ENCODE assay signal across 40 cellular contexts in genomic region chr3:179281825-179282224, GRCh38.
"Had no signal": no experiment of that assay in that cellular context is flagged by ENCODE, and none has a peak within 500 bp of the region (broad histone marks: within the 10 kb centered on the region; RNA-seq: fewer than 3 reads in every experiment).

No MANE protein-coding gene starts in this region.

- H3K4me3 Mint-ChIP-seq: activated naive CD4-positive, alpha-beta T cell treated with anti-CD3 and anti-CD28 coated beads for 36 hours; activated naive CD4-positive, alpha-beta T cell treated with anti-CD3 and anti-CD28 coated beads, Interleukin-2, amount 10 ng/mL, durations not matched to agents 7 days and 5 days; activated naive CD4-positive, alpha-beta T cell treated with anti-CD3 and anti-CD28 coated beads, Interleukin-2, amount 50 U/mL, for 24 hours; activated naive CD8-positive, alpha-beta T cell; activated naive CD8-positive, alpha-beta T cell treated with anti-CD3 and anti-CD28 coated beads for 36 hours; activated naive CD8-positive, alpha-beta T cell treated with anti-CD3 and anti-CD28 coated beads, Interleukin-2, amount 10 ng/mL, durations not matched to agents 7 days and 5 days; activated naive CD8-positive, alpha-beta T cell treated with anti-CD3 and anti-CD28 coated beads, Interleukin-2, amount 50 U/mL, for 24 hours; activated T-cell treated with anti-CD3 and anti-CD28 coated beads, Interleukin-2, amount 50 U/mL, for 24 hours; activated T-cell treated with anti-CD3 and anti-CD28 coated beads, Interleukin-2, amount 50 U/mL, for 4 hours; activated T-cell treated with anti-CD3 and anti-CD28 coated beads, Interleukin-2, amount 50 U/mL, for 72 hours; activated T-helper 1 cell treated with anti-CD3 and anti-CD28 coated beads, Interleukin-12 subunit alpha, Interleukin-12 subunit beta, Interleukin-2, Interleukin-4 antibody, amounts not matched to agents 30 ng/mL and 10 ng/mL and 1 ng/mL, durations not matched to agents 14 hours and 24 hours and 36 hours; activated T-helper 17 cell treated with anti-CD3 and anti-CD28 coated beads, Interleukin-2, amount 50 U/mL, for 72 hours; brain; central memory CD8-positive, alpha-beta T cell had no signal

- H3K27me3 Mint-ChIP-seq: activated naive CD8-positive, alpha-beta T cell treated with anti-CD3 and anti-CD28 coated beads, Interleukin-2, amount 50 U/mL, for 24 hours; brain had no signal

- FAIRE-seq: astrocyte, bronchial epithelial cell had no signal

- H3K4me3 ChIP-seq: adrenal gland, ascending aorta, body of pancreas, breast epithelium, cardiac muscle cell had no signal

- H3K4me1 ChIP-seq: adrenal gland, ascending aorta, body of pancreas, breast epithelium had no signal

- H3K9me3 ChIP-seq: adrenal gland, ascending aorta, body of pancreas, breast epithelium had no signal

- H3K27me3 ChIP-seq: adrenal gland, ascending aorta, body of pancreas, brain microvascular endothelial cell, breast epithelium, cardiac muscle cell had no signal

- H3K27ac ChIP-seq: adrenal gland, ascending aorta, body of pancreas, brain microvascular endothelial cell, breast epithelium, cardiac muscle cell had no signal

- ATAC-seq: activated naive CD4-positive, alpha-beta T cell treated with anti-CD3 and anti-CD28 coated beads, Interleukin-2, amount 50 U/mL, for 72 hours; activated naive CD8-positive, alpha-beta T cell treated with anti-CD3 and anti-CD28 coated beads, Interleukin-2, amount 50 U/mL, for 24 hours; activated T-cell treated with anti-CD3 and anti-CD28 coated beads, Interleukin-2, amount 50 U/mL, for 4 hours; activated T-cell treated with anti-CD3 and anti-CD28 coated beads, Interleukin-2, amount 50 U/mL, for 72 hours; activated T-helper 17 cell treated with anti-CD3 and anti-CD28 coated beads, Interleukin-2, amount 50 U/mL, for 72 hours; body of pancreas had no signal

- H3K36me3 Mint-ChIP-seq: activated naive CD4-positive, alpha-beta T cell treated with anti-CD3 and anti-CD28 coated beads, Interleukin-2, amount 10 ng/mL, durations not matched to agents 7 days and 5 days; activated naive CD4-positive, alpha-beta T cell treated with anti-CD3 and anti-CD28 coated beads, Interleukin-2, amount 50 U/mL, for 24 hours; activated naive CD4-positive, alpha-beta T cell treated with anti-CD3 and anti-CD28 coated beads, Interleukin-2, amount 50 U/mL, for 72 hours; activated naive CD8-positive, alpha-beta T cell; activated naive CD8-positive, alpha-beta T cell treated with anti-CD3 and anti-CD28 coated beads for 36 hours; activated naive CD8-positive, alpha-beta T cell treated with anti-CD3 and anti-CD28 coated beads, Interleukin-2, amount 10 ng/mL, durations not matched to agents 7 days and 5 days; brain had no signal

- H3K27ac Mint-ChIP-seq: activated naive CD4-positive, alpha-beta T cell treated with anti-CD3 and anti-CD28 coated beads for 36 hours; activated naive CD4-positive, alpha-beta T cell treated with anti-CD3 and anti-CD28 coated beads, Interleukin-2, amount 10 ng/mL, durations not matched to agents 7 days and 5 days; activated naive CD4-positive, alpha-beta T cell treated with anti-CD3 and anti-CD28 coated beads, Interleukin-2, amount 50 U/mL, for 24 hours; activated naive CD4-positive, alpha-beta T cell treated with anti-CD3 and anti-CD28 coated beads, Interleukin-2, amount 50 U/mL, for 72 hours; activated naive CD8-positive, alpha-beta T cell; activated naive CD8-positive, alpha-beta T cell treated with anti-CD3 and anti-CD28 coated beads for 36 hours; activated naive CD8-positive, alpha-beta T cell treated with anti-CD3 and anti-CD28 coated beads, Interleukin-2, amount 10 ng/mL, durations not matched to agents 7 days and 5 days; activated naive CD8-positive, alpha-beta T cell treated with anti-CD3 and anti-CD28 coated beads, Interleukin-2, amount 50 U/mL, for 24 hours; activated T-cell treated with anti-CD3 and anti-CD28 coated beads, Interleukin-2, amount 50 U/mL, for 24 hours; activated T-cell treated with anti-CD3 and anti-CD28 coated beads, Interleukin-2, amount 50 U/mL, for 72 hours; activated T-helper 1 cell treated with anti-CD3 and anti-CD28 coated beads, Interleukin-12 subunit alpha, Interleukin-12 subunit beta, Interleukin-2, Interleukin-4 antibody, amounts not matched to agents 30 ng/mL and 10 ng/mL and 1 ng/mL, durations not matched to agents 14 hours and 24 hours and 36 hours; activated T-helper 17 cell treated with anti-CD3 and anti-CD28 coated beads, Interleukin-2, amount 50 U/mL, for 72 hours; activated T-helper 2 cell treated with anti-CD3 and anti-CD28 coated beads, Interferon-gamma antibody, Interleukin-2, Interleukin-4, amounts not matched to agents 10 μg/mL and 5 μg/mL and 100 μg/mL, durations not matched to agents 14 hours and 24 hours and 36 hours; brain had no signal

- H3K4me1 Mint-ChIP-seq: activated naive CD4-positive, alpha-beta T cell treated with anti-CD3 and anti-CD28 coated beads, Interleukin-2, amount 10 ng/mL, durations not matched to agents 7 days and 5 days; activated naive CD4-positive, alpha-beta T cell treated with anti-CD3 and anti-CD28 coated beads, Interleukin-2, amount 50 U/mL, for 24 hours; activated naive CD8-positive, alpha-beta T cell treated with anti-CD3 and anti-CD28 coated beads, Interleukin-2, amount 10 ng/mL, durations not matched to agents 7 days and 5 days; activated T-helper 17 cell treated with anti-CD3 and anti-CD28 coated beads, Interleukin-2, amount 50 U/mL, for 72 hours; central memory CD8-positive, alpha-beta T cell had no signal

- H3K36me3 ChIP-seq: adrenal gland, ascending aorta, brain microvascular endothelial cell, breast epithelium, cardiac muscle cell had no signal

- DNase-seq: activated effector memory CD4-positive, alpha-beta T cell treated with anti-CD3 and anti-CD28 coated beads, Interleukin-2, amount 50 U/mL, for 16 hours; activated effector memory CD4-positive, alpha-beta T cell treated with Interleukin-2 at 50 U/mL for 16 hours; activated gamma-delta T cell; activated gamma-delta T cell treated with Interleukin-2 at 50 U/mL for 16 hours; activated naive CD4-positive, alpha-beta T cell; activated naive CD4-positive, alpha-beta T cell treated with anti-CD3 and anti-CD28 coated beads for 36 hours; activated naive CD4-positive, alpha-beta T cell treated with anti-CD3 and anti-CD28 coated beads, Interleukin-2, amount 10 ng/mL, durations not matched to agents 7 days and 5 days; activated naive CD4-positive, alpha-beta T cell treated with anti-CD3 and anti-CD28 coated beads, Interleukin-2, amount 50 U/mL, for 16 hours; activated naive CD4-positive, alpha-beta T cell treated with Interleukin-2 at 50 U/mL for 16 hours; activated naive CD8-positive, alpha-beta T cell treated with anti-CD3 and anti-CD28 coated beads for 36 hours; activated naive CD8-positive, alpha-beta T cell treated with anti-CD3 and anti-CD28 coated beads, Interleukin-2, amount 10 ng/mL, durations not matched to agents 7 days and 5 days; activated naive CD8-positive, alpha-beta T cell treated with anti-CD3 and anti-CD28 coated beads, Interleukin-2, amount 50 U/mL, for 24 hours; activated T-cell treated with anti-CD3 and anti-CD28 coated beads, Interleukin-2, amount 50 U/mL, for 1 hour; activated T-cell treated with anti-CD3 and anti-CD28 coated beads, Interleukin-2, amount 50 U/mL, for 24 hours; activated T-cell treated with anti-CD3 and anti-CD28 coated beads, Interleukin-2, amount 50 U/mL, for 4 hours; activated T-cell treated with anti-CD3 and anti-CD28 coated beads, Interleukin-2, amount 50 U/mL, for 48 hours; activated T-cell treated with anti-CD3 and anti-CD28 coated beads, Interleukin-2, amount 50 U/mL, for 72 hours; adrenal gland; amniotic stem cell; amygdala; anterior cingulate cortex; aorta; body of pancreas; brain microvascular endothelial cell; caudate nucleus; central memory CD4-positive, alpha-beta T cell; cerebellar nuclear complex had no signal

- H3K9me3 Mint-ChIP-seq: activated naive CD4-positive, alpha-beta T cell treated with anti-CD3 and anti-CD28 coated beads for 36 hours; activated naive CD4-positive, alpha-beta T cell treated with anti-CD3 and anti-CD28 coated beads, Interleukin-2, amount 10 ng/mL, durations not matched to agents 7 days and 5 days; activated naive CD4-positive, alpha-beta T cell treated with anti-CD3 and anti-CD28 coated beads, Interleukin-2, amount 50 U/mL, for 24 hours; activated naive CD4-positive, alpha-beta T cell treated with anti-CD3 and anti-CD28 coated beads, Interleukin-2, amount 50 U/mL, for 72 hours; activated naive CD8-positive, alpha-beta T cell treated with anti-CD3 and anti-CD28 coated beads for 36 hours; activated naive CD8-positive, alpha-beta T cell treated with anti-CD3 and anti-CD28 coated beads, Interleukin-2, amount 10 ng/mL, durations not matched to agents 7 days and 5 days; activated naive CD8-positive, alpha-beta T cell treated with anti-CD3 and anti-CD28 coated beads, Interleukin-2, amount 50 U/mL, for 24 hours; activated T-cell treated with anti-CD3 and anti-CD28 coated beads, Interleukin-2, amount 50 U/mL, for 24 hours; activated T-cell treated with anti-CD3 and anti-CD28 coated beads, Interleukin-2, amount 50 U/mL, for 4 hours; activated T-cell treated with anti-CD3 and anti-CD28 coated beads, Interleukin-2, amount 50 U/mL, for 72 hours; activated T-helper 1 cell treated with anti-CD3 and anti-CD28 coated beads, Interleukin-12 subunit alpha, Interleukin-12 subunit beta, Interleukin-2, Interleukin-4 antibody, amounts not matched to agents 30 ng/mL and 10 ng/mL and 1 ng/mL, durations not matched to agents 14 hours and 24 hours and 36 hours; activated T-helper 17 cell treated with anti-CD3 and anti-CD28 coated beads, Interleukin-2, amount 50 U/mL, for 72 hours; activated T-helper 2 cell treated with anti-CD3 and anti-CD28 coated beads, Interferon-gamma antibody, Interleukin-2, Interleukin-4, amounts not matched to agents 10 μg/mL and 5 μg/mL and 100 μg/mL, durations not matched to agents 14 hours and 24 hours and 36 hours; central memory CD8-positive, alpha-beta T cell had no signal
